8 cellular contexts compared by ENCODE assay signal in the genomic region with DNA sequence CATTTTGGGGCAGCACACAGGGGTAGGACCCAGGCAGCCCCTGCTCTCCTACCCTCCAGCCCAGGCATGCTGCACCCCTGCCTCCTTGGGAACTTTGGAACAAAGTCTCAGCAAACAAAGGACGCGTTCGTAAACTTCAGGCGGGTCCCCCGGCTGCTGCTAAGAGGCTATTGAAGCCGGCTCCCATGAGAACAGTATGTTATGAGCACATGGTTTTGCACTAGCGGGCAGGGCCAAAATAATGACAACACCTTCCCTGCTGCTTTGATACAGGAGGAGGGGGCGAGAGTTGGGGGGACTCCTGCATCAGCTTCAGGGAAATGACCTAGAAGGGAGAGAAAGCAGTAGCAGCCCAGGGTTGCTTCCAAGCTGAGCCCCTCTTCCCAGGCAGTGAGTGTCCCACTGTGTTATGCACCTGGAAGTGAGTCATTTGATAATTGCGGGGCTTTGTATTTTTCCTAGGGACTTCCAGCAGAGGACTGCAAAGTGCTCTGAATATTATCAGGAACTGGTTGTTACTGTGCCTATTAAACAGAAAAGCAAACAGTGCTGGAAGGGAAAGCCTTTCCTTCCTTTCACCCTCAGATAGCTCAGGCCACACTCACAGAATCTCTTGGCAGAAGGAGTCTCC. TPM values are rescaled to one million over a fixed set of nuclear protein-coding genes. Genes with fewer than 3 reads are reported as not detected.
A peak's percentile ranks its signal among the peaks of the same experiment; 100 is the strongest.
DNase-seq lines count a peak whose midpoint lies in the region; ATAC-seq and FAIRE-seq lines count a peak whose summit lies in the region.

No MANE protein-coding gene starts in this region.

- H3K9me3 ChIP-seq in iPS-18a (ENCODE audit: control insufficient read depth, low read depth, low read length) (no peaks in the 10 kb centered on the region), small intestine (ENCODE audit: control insufficient read depth, low read depth) (no peaks in the 10 kb centered on the region)

- DNase-seq in NCI-H510A treated with DMSO at 0.1 percent for 48 hours (lab: John Stamatoyannopoulos, UW) (peak; percentile 32), NCI-H510A (lab: John Stamatoyannopoulos, UW) (no peak), small intestine (peak; percentile 47), NCI-H187 (lab: John Stamatoyannopoulos, UW) (no peak)
- DNase-seq in activated T-helper 1 cell treated with anti-CD3 and anti-CD28 coated beads, Interleukin-12 subunit alpha, Interleukin-12 subunit beta, Interleukin-2, Interleukin-4 antibody, amounts not matched to agents 30 ng/mL and 10 ng/mL and 1 ng/mL, durations not matched to agents 14 hours and 24 hours and 36 hours (ENCODE audit: low spot score) = no peak
- DNase-seq in stimulated activated CD4-positive, alpha-beta T cell treated with anti-CD3 and anti-CD28 coated beads, Interleukin-12 subunit alpha, Interleukin-12 subunit beta, amount 100 ng/mL, for 4 hours = no peak

- H3K4me3 ChIP-seq in iPS-18a (ENCODE audit: low read length) (peak overlapping the region; percentile 11), small intestine (ENCODE audit: low read depth in 1 of 2, low read length in 2 of 2) (no peak overlapping the region)

- peaks cover 100% of the 10 kb centered on the region for H3K4me1 Mint-ChIP-seq in activated T-helper 1 cell treated with anti-CD3 and anti-CD28 coated beads, Interleukin-12 subunit alpha, Interleukin-12 subunit beta, Interleukin-2, Interleukin-4 antibody, amounts not matched to agents 30 ng/mL and 10 ng/mL and 1 ng/mL, durations not matched to agents 14 hours and 24 hours and 36 hours (ENCODE audit: low read depth)

- H3K4me1 ChIP-seq in iPS-18a (ENCODE audit: control insufficient read depth, low read depth, low read length) (peaks cover 93% of the 10 kb centered on the region), small intestine (ENCODE audit: control insufficient read depth in 2 of 2, insufficient read depth in 1 of 2, low read depth in 1 of 2, low read length in 1 of 2) (peaks cover 2 to 26% of the 10 kb centered on the region in 2 donors)

- no peaks in the 10 kb centered on the region for H3K27me3 Mint-ChIP-seq in activated T-helper 1 cell treated with anti-CD3 and anti-CD28 coated beads, Interleukin-12 subunit alpha, Interleukin-12 subunit beta, Interleukin-2, Interleukin-4 antibody, amounts not matched to agents 30 ng/mL and 10 ng/mL and 1 ng/mL, durations not matched to agents 14 hours and 24 hours and 36 hours (ENCODE audit: insufficient read depth)

- intact Hi-C loops in activated T-helper 1 cell treated with anti-CD3 and anti-CD28 coated beads, Interleukin-12 subunit alpha, Interleukin-12 subunit beta, Interleukin-2, Interleukin-4 antibody, amounts not matched to agents 30 ng/mL and 10 ng/mL and 1 ng/mL, durations not matched to agents 14 hours and 24 hours and 36 hours (cut with micrococcal nuclease) = no loop called here

- no peak overlapping the region for H3K4me3 Mint-ChIP-seq in activated T-helper 1 cell treated with anti-CD3 and anti-CD28 coated beads, Interleukin-12 subunit alpha, Interleukin-12 subunit beta, Interleukin-2, Interleukin-4 antibody, amounts not matched to agents 30 ng/mL and 10 ng/mL and 1 ng/mL, durations not matched to agents 14 hours and 24 hours and 36 hours

- FAIRE-seq in small intestine (lab: Jason Lieb, UNC) = no peak

- H3K36me3 ChIP-seq in iPS-18a (ENCODE audit: control insufficient read depth, low read depth, low read length) (no peaks in the 10 kb centered on the region), small intestine (ENCODE audit: control insufficient read depth in 2 of 2, insufficient read depth in 2 of 2, low read length in 2 of 2) (no peaks in the 10 kb centered on the region)

- peak overlapping the region; percentile 21 for H3K9ac ChIP-seq in iPS-18a (ENCODE audit: low read length)

- ATAC-seq in GM18873 (IDR thresholded peaks at IDR 0.05; ENCODE audit: low FRiP score, unreplicated experiment) = no peak

- H3K9me3 Mint-ChIP-seq in activated T-helper 1 cell treated with anti-CD3 and anti-CD28 coated beads, Interleukin-12 subunit alpha, Interleukin-12 subunit beta, Interleukin-2, Interleukin-4 antibody, amounts not matched to agents 30 ng/mL and 10 ng/mL and 1 ng/mL, durations not matched to agents 14 hours and 24 hours and 36 hours = no peaks in the 10 kb centered on the region

- peak overlapping the region; percentile 29 for H3K27ac Mint-ChIP-seq in activated T-helper 1 cell treated with anti-CD3 and anti-CD28 coated beads, Interleukin-12 subunit alpha, Interleukin-12 subunit beta, Interleukin-2, Interleukin-4 antibody, amounts not matched to agents 30 ng/mL and 10 ng/mL and 1 ng/mL, durations not matched to agents 14 hours and 24 hours and 36 hours

- H3K27ac ChIP-seq in iPS-18a (ENCODE audit: low read length) = peak overlapping the region; percentile 8
- H3K27ac ChIP-seq in small intestine (ENCODE audit: low read depth in 1 of 2, low read length in 1 of 2) = peak overlapping the region in 1 of 2 donors; percentile 79

- H3K27me3 ChIP-seq in iPS-18a (ENCODE audit: control insufficient read depth, insufficient read depth, low read length) (no peaks in the 10 kb centered on the region), small intestine (ENCODE audit: control insufficient read depth in 2 of 2, insufficient read depth in 2 of 2, low read length in 2 of 2) (no peaks in the 10 kb centered on the region)

- H3K36me3 Mint-ChIP-seq in activated T-helper 1 cell treated with anti-CD3 and anti-CD28 coated beads, Interleukin-12 subunit alpha, Interleukin-12 subunit beta, Interleukin-2, Interleukin-4 antibody, amounts not matched to agents 30 ng/mL and 10 ng/mL and 1 ng/mL, durations not matched to agents 14 hours and 24 hours and 36 hours (ENCODE audit: low read depth) = peaks cover 30% of the 10 kb centered on the region

- 9 to 33% (median 21%) methylated on average over 9 of the region's 9 CpGs for WGBS in small intestine, 3 donors

RNA-seq across cellular contexts. Expression of a gene that starts 6.9 kb away (rescaled TPM):
- 17.3 and 18.1 TPM in 2 replicates for total RNA-seq in activated T-helper 1 cell treated with anti-CD3 and anti-CD28 coated beads, Interleukin-12 subunit alpha, Interleukin-12 subunit beta, Interleukin-2, Interleukin-4 antibody, amounts not matched to agents 30 ng/mL and 10 ng/mL and 1 ng/mL, durations not matched to agents 14 hours and 24 hours and 36 hours
- polyA plus RNA-seq in small intestine = 1 to 10 TPM in 2 of 3 donors, under 1 TPM in 1; 0.67 to 10.0 (median 1.1) TPM

RNA-seq across cellular contexts. Expression of a gene that starts 22.3 kb away (rescaled TPM):
- total RNA-seq in activated T-helper 1 cell treated with anti-CD3 and anti-CD28 coated beads, Interleukin-12 subunit alpha, Interleukin-12 subunit beta, Interleukin-2, Interleukin-4 antibody, amounts not matched to agents 30 ng/mL and 10 ng/mL and 1 ng/mL, durations not matched to agents 14 hours and 24 hours and 36 hours = 0.08 and 0.24 TPM in 2 replicates
- polyA plus RNA-seq in small intestine = under 1 TPM in 2 of 3 donors, not detected in 1; 0.07 to 0.27 TPM

Comparison
In these comparisons a context has a peak if more than half of its experiments do, and no peak if none do; other contexts are left out.
1. DNase-seq: peak in NCI-H510A treated with DMSO at 0.1 percent for 48 hours (single experiment) and small intestine (single experiment); none in NCI-H510A (single experiment), activated T-helper 1 cell treated with anti-CD3 and anti-CD28 coated beads, Interleukin-12 subunit alpha, Interleukin-12 subunit beta, Interleukin-2, Interleukin-4 antibody, amounts not matched to agents 30 ng/mL and 10 ng/mL and 1 ng/mL, durations not matched to agents 14 hours and 24 hours and 36 hours (single experiment), stimulated activated CD4-positive, alpha-beta T cell treated with anti-CD3 and anti-CD28 coated beads, Interleukin-12 subunit alpha, Interleukin-12 subunit beta, amount 100 ng/mL, for 4 hours (single experiment) and NCI-H187 (0 of 2).